Comparison of ENCODE assay signal across 2 cellular contexts in the genomic region with DNA sequence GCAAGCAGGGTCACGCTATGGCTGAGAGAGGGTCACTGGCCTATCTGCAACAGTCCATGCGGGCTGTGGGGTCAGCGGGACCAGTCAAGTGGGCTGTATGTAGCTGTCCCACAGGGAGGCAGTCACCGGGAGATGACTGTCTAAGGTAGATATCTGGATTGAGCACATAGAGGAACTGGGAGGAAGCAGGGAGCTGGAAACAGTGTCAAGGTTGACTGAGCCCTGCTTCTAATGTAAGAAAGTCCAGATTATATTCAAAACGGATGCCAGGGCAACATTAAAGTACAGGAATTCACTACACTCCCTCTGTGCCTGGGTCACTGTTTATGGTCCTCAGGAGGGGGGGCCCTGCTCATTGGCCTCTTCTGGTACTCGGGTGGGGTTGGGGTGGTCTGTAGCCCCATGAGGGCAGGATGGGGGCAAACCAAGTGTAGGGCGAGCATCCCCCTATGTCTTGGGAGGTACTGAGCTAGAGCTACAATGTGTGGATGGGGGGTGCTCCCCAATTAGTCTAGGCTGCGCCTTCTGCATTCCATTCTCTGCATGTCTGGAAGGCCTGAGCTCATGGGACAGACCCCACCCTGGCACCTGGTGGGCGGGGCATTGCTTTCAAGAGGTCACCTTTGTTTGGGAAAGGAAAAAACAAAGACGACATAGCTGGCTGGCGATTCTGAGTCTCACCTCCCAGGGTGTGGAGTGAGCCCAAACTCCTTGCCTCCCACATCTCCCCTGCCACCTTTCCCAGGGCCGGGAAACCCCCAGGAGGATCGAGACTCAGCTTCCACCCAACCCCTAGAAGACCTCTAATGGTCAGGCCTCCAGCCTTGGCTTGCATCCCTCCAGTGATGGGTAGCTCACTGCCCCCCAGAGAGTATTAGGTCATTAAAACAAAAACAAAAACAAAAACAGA.
A peak's percentile ranks its signal among the peaks of the same experiment; 100 is the strongest.
TF ChIP-seq lines count a peak whose summit lies in the region.

No MANE protein-coding gene starts in this region.

TF ChIP-seq in GM23338, 12 proteins besides CTCF, POLR2A, EP300 and RAD21:
- TF ChIP-seq CREB1 (CRISPR knock-in tag; IDR thresholded peaks at IDR 0.05; ENCODE audit: low read depth) (no peak), ZNF114 (CRISPR knock-in tag; IDR thresholded peaks at IDR 0.05) (no peak)

TF ChIP-seq in GM12878, 131 proteins besides CTCF, POLR2A, EP300 and RAD21:
- TF ChIP-seq SMAD5 (IDR thresholded peaks at IDR 0.05; ENCODE audit: low read depth) = no peak
- peak; percentile 39; the same call in 1 of the 2 replicates for TF ChIP-seq PAX5 (IDR thresholded peaks at IDR 0.05; ENCODE audit: borderline replicate concordance, low read depth, low read length)
- TF ChIP-seq, protein P1, sequence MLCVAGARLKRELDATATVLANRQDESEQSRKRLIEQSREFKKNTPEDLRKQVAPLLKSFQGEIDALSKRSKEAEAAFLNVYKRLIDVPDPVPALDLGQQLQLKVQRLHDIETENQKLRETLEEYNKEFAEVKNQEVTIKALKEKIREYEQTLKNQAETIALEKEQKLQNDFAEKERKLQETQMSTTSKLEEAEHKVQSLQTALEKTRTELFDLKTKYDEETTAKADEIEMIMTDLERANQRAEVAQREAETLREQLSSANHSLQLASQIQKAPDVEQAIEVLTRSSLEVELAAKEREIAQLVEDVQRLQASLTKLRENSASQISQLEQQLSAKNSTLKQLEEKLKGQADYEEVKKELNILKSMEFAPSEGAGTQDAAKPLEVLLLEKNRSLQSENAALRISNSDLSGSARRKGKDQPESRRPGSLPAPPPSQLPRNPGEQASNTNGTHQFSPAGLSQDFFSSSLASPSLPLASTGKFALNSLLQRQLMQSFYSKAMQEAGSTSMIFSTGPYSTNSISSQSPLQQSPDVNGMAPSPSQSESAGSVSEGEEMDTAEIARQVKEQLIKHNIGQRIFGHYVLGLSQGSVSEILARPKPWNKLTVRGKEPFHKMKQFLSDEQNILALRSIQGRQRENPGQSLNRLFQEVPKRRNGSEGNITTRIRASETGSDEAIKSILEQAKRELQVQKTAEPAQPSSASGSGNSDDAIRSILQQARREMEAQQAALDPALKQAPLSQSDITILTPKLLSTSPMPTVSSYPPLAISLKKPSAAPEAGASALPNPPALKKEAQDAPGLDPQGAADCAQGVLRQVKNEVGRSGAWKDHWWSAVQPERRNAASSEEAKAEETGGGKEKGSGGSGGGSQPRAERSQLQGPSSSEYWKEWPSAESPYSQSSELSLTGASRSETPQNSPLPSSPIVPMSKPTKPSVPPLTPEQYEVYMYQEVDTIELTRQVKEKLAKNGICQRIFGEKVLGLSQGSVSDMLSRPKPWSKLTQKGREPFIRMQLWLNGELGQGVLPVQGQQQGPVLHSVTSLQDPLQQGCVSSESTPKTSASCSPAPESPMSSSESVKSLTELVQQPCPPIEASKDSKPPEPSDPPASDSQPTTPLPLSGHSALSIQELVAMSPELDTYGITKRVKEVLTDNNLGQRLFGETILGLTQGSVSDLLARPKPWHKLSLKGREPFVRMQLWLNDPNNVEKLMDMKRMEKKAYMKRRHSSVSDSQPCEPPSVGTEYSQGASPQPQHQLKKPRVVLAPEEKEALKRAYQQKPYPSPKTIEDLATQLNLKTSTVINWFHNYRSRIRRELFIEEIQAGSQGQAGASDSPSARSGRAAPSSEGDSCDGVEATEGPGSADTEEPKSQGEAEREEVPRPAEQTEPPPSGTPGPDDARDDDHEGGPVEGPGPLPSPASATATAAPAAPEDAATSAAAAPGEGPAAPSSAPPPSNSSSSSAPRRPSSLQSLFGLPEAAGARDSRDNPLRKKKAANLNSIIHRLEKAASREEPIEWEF (IDR thresholded peaks at IDR 0.05; ENCODE audit: insufficient replicate concordance, low read depth, low read length) = no peak
- peak; percentile 27; the same call in 1 of the 2 replicates for TF ChIP-seq SPI1 (IDR thresholded peaks at IDR 0.05; ENCODE audit: borderline replicate concordance, insufficient read depth, low read depth, low read length)
- TF ChIP-seq, protein P2, sequence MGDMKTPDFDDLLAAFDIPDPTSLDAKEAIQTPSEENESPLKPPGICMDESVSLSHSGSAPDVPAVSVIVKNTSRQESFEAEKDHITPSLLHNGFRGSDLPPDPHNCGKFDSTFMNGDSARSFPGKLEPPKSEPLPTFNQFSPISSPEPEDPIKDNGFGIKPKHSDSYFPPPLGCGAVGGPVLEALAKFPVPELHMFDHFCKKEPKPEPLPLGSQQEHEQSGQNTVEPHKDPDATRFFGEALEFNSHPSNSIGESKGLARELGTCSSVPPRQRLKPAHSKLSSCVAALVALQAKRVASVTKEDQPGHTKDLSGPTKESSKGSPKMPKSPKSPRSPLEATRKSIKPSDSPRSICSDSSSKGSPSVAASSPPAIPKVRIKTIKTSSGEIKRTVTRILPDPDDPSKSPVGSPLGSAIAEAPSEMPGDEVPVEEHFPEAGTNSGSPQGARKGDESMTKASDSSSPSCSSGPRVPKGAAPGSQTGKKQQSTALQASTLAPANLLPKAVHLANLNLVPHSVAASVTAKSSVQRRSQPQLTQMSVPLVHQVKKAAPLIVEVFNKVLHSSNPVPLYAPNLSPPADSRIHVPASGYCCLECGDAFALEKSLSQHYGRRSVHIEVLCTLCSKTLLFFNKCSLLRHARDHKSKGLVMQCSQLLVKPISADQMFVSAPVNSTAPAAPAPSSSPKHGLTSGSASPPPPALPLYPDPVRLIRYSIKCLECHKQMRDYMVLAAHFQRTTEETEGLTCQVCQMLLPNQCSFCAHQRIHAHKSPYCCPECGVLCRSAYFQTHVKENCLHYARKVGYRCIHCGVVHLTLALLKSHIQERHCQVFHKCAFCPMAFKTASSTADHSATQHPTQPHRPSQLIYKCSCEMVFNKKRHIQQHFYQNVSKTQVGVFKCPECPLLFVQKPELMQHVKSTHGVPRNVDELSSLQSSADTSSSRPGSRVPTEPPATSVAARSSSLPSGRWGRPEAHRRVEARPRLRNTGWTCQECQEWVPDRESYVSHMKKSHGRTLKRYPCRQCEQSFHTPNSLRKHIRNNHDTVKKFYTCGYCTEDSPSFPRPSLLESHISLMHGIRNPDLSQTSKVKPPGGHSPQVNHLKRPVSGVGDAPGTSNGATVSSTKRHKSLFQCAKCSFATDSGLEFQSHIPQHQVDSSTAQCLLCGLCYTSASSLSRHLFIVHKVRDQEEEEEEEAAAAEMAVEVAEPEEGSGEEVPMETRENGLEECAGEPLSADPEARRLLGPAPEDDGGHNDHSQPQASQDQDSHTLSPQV (IDR thresholded peaks at IDR 0.05) = no peak
- no peak for TF ChIP-seq BACH1 (IDR thresholded peaks at IDR 0.05; ENCODE audit: borderline replicate concordance)
